Comparison of ENCODE assay signal across 28 cellular contexts in the genomic region with DNA sequence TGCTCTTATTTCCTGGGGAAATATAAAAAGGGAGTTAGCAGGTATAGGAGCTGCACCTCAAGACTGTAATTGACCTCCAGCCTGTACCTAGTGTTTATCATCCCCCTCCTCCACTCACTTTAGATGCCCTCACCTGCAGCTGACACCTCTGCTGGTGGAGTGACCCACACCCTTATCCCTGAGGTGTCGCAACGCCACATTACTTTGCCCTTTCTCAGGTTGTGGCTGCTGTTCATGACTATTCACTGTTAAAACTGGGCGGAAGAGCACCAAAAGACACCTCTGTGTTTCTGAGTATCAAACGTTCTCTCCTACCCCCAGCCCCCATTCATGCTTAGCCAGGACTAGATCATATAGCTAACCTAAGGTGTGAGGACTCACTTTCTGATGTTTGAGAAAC.
"Had no signal": no experiment of that assay in that cellular context is flagged by ENCODE, and none has a peak within 500 bp of the region (broad histone marks: within the 10 kb centered on the region; RNA-seq: fewer than 3 reads in every experiment).

No MANE protein-coding gene starts in this region.

- DNase-seq: colonic mucosa; cortex of kidney; dermis blood vessel endothelial cell; dorsolateral prefrontal cortex; effector CD4-positive, alpha-beta T cell; effector CD8-positive, alpha-beta T cell; effector memory CD4-positive, alpha-beta T cell; effector memory CD8-positive, alpha-beta T cell; endodermal cell; erythroblast; esophagus squamous epithelium; foreskin fibroblast; foreskin keratinocyte; foreskin melanocyte; gastrocnemius medialis; glutamatergic neuron; head of caudate nucleus; heart left ventricle; heart right ventricle had no signal

- H3K4me3 ChIP-seq: colonic mucosa, coronary artery, dorsolateral prefrontal cortex, esophagus muscularis mucosa, esophagus squamous epithelium, gastrocnemius medialis, gastroesophageal sphincter, heart left ventricle, heart right ventricle had no signal

- H3K4me1 ChIP-seq: colonic mucosa, esophagus muscularis mucosa, esophagus squamous epithelium, foreskin keratinocyte, gastrocnemius medialis, gastroesophageal sphincter, heart left ventricle, heart right ventricle had no signal

- H3K36me3 ChIP-seq: colonic mucosa, esophagus muscularis mucosa, esophagus squamous epithelium, gastrocnemius medialis, gastroesophageal sphincter, heart left ventricle, heart right ventricle had no signal

- H3K4me3 Mint-ChIP-seq: dendritic cell treated with granulocyte-macrophage colony-stimulating factor and Interleukin-4, amounts not matched to agents 40 ng/mL and 50 ng/mL, for 4 days; effector memory CD8-positive, alpha-beta T cell; endodermal cell had no signal

- H3K27ac ChIP-seq: colonic mucosa, coronary artery, epithelial cell of prostate, esophagus muscularis mucosa, esophagus squamous epithelium, foreskin keratinocyte, gastrocnemius medialis, gastroesophageal sphincter, heart left ventricle, heart right ventricle had no signal

- H3K27me3 Mint-ChIP-seq: dendritic cell treated with granulocyte-macrophage colony-stimulating factor and Interleukin-4, amounts not matched to agents 40 ng/mL and 50 ng/mL, for 4 days; effector memory CD8-positive, alpha-beta T cell had no signal

- H3K27me3 ChIP-seq: colonic mucosa, dorsolateral prefrontal cortex, esophagus muscularis mucosa, esophagus squamous epithelium, gastrocnemius medialis, gastroesophageal sphincter, heart left ventricle, heart right ventricle had no signal

- FAIRE-seq: colon, endometrium, frontal cortex had no signal

- H3K27ac Mint-ChIP-seq: dendritic cell treated with granulocyte-macrophage colony-stimulating factor and Interleukin-4, amounts not matched to agents 40 ng/mL and 50 ng/mL, for 4 days; effector memory CD8-positive, alpha-beta T cell; endodermal cell had no signal

- ATAC-seq: effector memory CD8-positive, alpha-beta T cell; esophagus mucosa; foreskin keratinocyte; gastrocnemius medialis; gastroesophageal sphincter; heart left ventricle; heart right ventricle had no signal

- H3K9me3 Mint-ChIP-seq: dendritic cell treated with granulocyte-macrophage colony-stimulating factor and Interleukin-4, amounts not matched to agents 40 ng/mL and 50 ng/mL, for 4 days; endodermal cell had no signal

- H3K9me3 ChIP-seq: colonic mucosa, esophagus muscularis mucosa, esophagus squamous epithelium, gastrocnemius medialis, gastroesophageal sphincter, heart left ventricle had no signal
